Comparison of ENCODE assay signal across 25 cellular contexts in genomic region chr3:17823039-17823438, GRCh38.
"Had no signal": no experiment of that assay in that cellular context is flagged by ENCODE, and none has a peak within 500 bp of the region (broad histone marks: within the 10 kb centered on the region; RNA-seq: fewer than 3 reads in every experiment).

No MANE protein-coding gene starts in this region.

- H3K27me3 ChIP-seq: colonic mucosa, esophagus squamous epithelium, gastrocnemius medialis, heart right ventricle, left lung had no signal

- H3K4me1 ChIP-seq: colonic mucosa, esophagus squamous epithelium, gastrocnemius medialis, heart right ventricle, left lung, lower lobe of right lung had no signal

- DNase-seq: colonic mucosa; cortex of kidney; effector CD8-positive, alpha-beta T cell; effector memory CD8-positive, alpha-beta T cell; endodermal cell; erythroblast; esophagus squamous epithelium; foreskin fibroblast; foreskin melanocyte; gastrocnemius medialis; glutamatergic neuron; head of caudate nucleus; heart right ventricle; hippocampal formation; immature natural killer cell; islet precursor cell; kidney; kidney glomerular epithelial cell; left lung; left ventricle myocardium superior; lower lobe of right lung; mesenchymal stem cell; naive thymus-derived CD4-positive, alpha-beta T cell had no signal

- H3K36me3 ChIP-seq: colonic mucosa, esophagus squamous epithelium, gastrocnemius medialis, heart right ventricle, left lung, lower lobe of right lung had no signal

- H3K9me3 ChIP-seq: colonic mucosa, esophagus squamous epithelium, gastrocnemius medialis, heart right ventricle, left lung, lower lobe of right lung had no signal

- H3K27ac ChIP-seq: colonic mucosa, epithelial cell of prostate, esophagus squamous epithelium, gastrocnemius medialis, heart right ventricle, left lung, lower lobe of right lung had no signal

- ATAC-seq: effector memory CD8-positive, alpha-beta T cell; esophagus mucosa; gastrocnemius medialis; heart right ventricle; left lung; left ventricle myocardium superior; lower lobe of right lung; naive thymus-derived CD4-positive, alpha-beta T cell had no signal

- H3K4me3 ChIP-seq: colonic mucosa, esophagus squamous epithelium, gastrocnemius medialis, heart right ventricle, left lung, lower lobe of right lung had no signal
